ENCODE assay signal across 10 cellular contexts in genomic region chr17:63702616-63703015, GRCh38. TPM values are rescaled to one million over a fixed set of nuclear protein-coding genes. Genes with fewer than 3 reads are reported as not detected.
DNase-seq lines count a peak whose midpoint lies in the region; ATAC-seq, FAIRE-seq and TF ChIP-seq lines count a peak whose summit lies in the region.
"Had no signal": no experiment of that assay in that cellular context is flagged by ENCODE, and none has a peak within 500 bp of the region (broad histone marks: within the 10 kb centered on the region; RNA-seq: fewer than 3 reads in every experiment).

No MANE protein-coding gene starts in this region.

- H3K9me3 ChIP-seq in DND-41 (ENCODE audit: insufficient read depth, low read length, severe bottlenecking) (no peaks in the 10 kb centered on the region), KOPT-K1 (ENCODE audit: insufficient read depth, low read length, poor library complexity, severe bottlenecking) (no peaks in the 10 kb centered on the region), GM12878 (replicated peaks; ENCODE audit: control insufficient read depth, insufficient read depth, low read length) (no peaks in the 10 kb centered on the region), osteoblast (ENCODE audit: low read depth, low read length) (no peaks in the 10 kb centered on the region)

- H3K27me3 ChIP-seq in DND-41 (ENCODE audit: insufficient read depth, low read length, poor library complexity) (no peaks in the 10 kb centered on the region), GM12878 (replicated peaks in 1 of 2; ENCODE audit: control insufficient read depth in 2 of 2, insufficient read depth in 2 of 2, low read length in 1 of 2) (no peaks in the 10 kb centered on the region), osteoblast (ENCODE audit: insufficient read depth, low read length) (no peaks in the 10 kb centered on the region)

- H3K27ac ChIP-seq in DND-41 (ENCODE audit: low read length) (peak overlapping the region; percentile 36; the same call in 1 of the 2 replicates), KOPT-K1 (ENCODE audit: low read depth, low read length, poor library complexity, severe bottlenecking) (peak overlapping the region; percentile 69), GM12878 (ENCODE audit: control insufficient read depth, insufficient read depth) (peak overlapping the region; percentile 93), osteoblast (ENCODE audit: low read depth, low read length) (no peak overlapping the region)

- no peak for TF ChIP-seq POLR2A in GM12878 (IDR thresholded peaks at IDR 0.05; ENCODE audit: low read depth, low read length)

- H3K4me2 ChIP-seq in DND-41 (ENCODE audit: insufficient read depth, low read length) (no peak overlapping the region), GM12878 (ENCODE audit: control insufficient read depth, insufficient read depth) (peak overlapping the region; percentile 97), osteoblast (ENCODE audit: insufficient read depth, low read length) (no peak overlapping the region)

- 26% methylated on average over 6 of the region's 6 CpGs for whole genome bisulfite sequencing in GM12878 (ENCODE audit: insufficient coverage, insufficient replicate concordance, low lambda C conversion rate, missing lambda C conversion rate)

- in situ Hi-C loops in GM12878 (cut with MboI): no loop called here

- CTCF ChIA-PET in GM12878 (lab: Yijun Ruan, JAX): interaction anchor here (0.6 to 2.2 kb wide), 8 partner anchors 8 to 148 kb away, joined by 3 to 7 read pairs (median 3); no protein-coding TSS in a partner anchor

- SMC1A ChIA-PET in GM12878 (lab: Charles Lee; ENCODE audit: uncharacterized antibody, unreplicated experiment): interaction anchor here (0.9 to 2.1 kb wide), 6 partner anchors 25 to 83 kb away, joined by 3 to 5 read pairs (median 4); partner anchors contain the start of genes CCDC47 and STRADA

- H3K4me3 ChIP-seq in DND-41 (ENCODE audit: low read depth in 1 of 2, low read length in 2 of 2) (no peak overlapping the region), GM12878 (peak overlapping the region; percentile 91), osteoblast (ENCODE audit: insufficient read depth, low read length) (no peak overlapping the region)
- H3K4me3 ChIP-seq: K562 had no signal

- RAD21 ChIA-PET in GM12878 (lab: Charles Lee; ENCODE audit: unreplicated experiment): interaction anchor here (2.6 to 3.8 kb wide), 2 partner anchors 40 to 70 kb away, joined by 10 to 23 read pairs; partner anchors contain the start of genes CCDC47, DDX42 and STRADA

- intact Hi-C loops in GM12878 (cut with micrococcal nuclease; ENCODE audit: unreplicated experiment): no loop called here

- H3K79me2 ChIP-seq in DND-41 (ENCODE audit: insufficient read depth, low read length) (peaks cover 12% of the 10 kb centered on the region), GM12878 (ENCODE audit: control insufficient read depth, insufficient read depth, low read length) (peaks cover 53% of the 10 kb centered on the region), osteoblast (ENCODE audit: insufficient read depth, low read length) (no peaks in the 10 kb centered on the region)

- POLR2A ChIA-PET in GM12878 (lab: Charles Lee): interaction anchor here (0.5 to 4.2 kb wide), 6 partner anchors 14 to 144 kb away, joined by 3 to 42 read pairs (median 3); partner anchors contain the start of genes CCDC47, DDX42 and STRADA

- no peak for DNase-seq in DND-41
- DNase-seq in GM12878 (ENCODE audit: low read depth, low spot score): no peak
- peak; percentile 84 for DNase-seq in osteoblast (ENCODE audit: insufficient read length, low spot score, missing footprints)
- DNase-seq in kidney glomerular epithelial cell (lab: John Stamatoyannopoulos, UW): no peak
- DNase-seq in medulla oblongata (ENCODE audit: extremely low spot score): no peak
- DNase-seq: DMS79, NCI-H2171 had no signal

- no TSS peak for BruUV-seq in GM12878 (replicated peaks; lab: Mats Ljungman, UMichigan)

- no peak for TF ChIP-seq CTCF in DND-41 (IDR thresholded peaks at IDR 0.05; ENCODE audit: borderline replicate concordance, extremely low read depth, low read length, poor library complexity, severe bottlenecking)
- no peak for TF ChIP-seq CTCF in GM12878 (IDR thresholded peaks at IDR 0.05 in 2 of 3, conservative IDR thresholded peaks at IDR 0.05 in 1 of 3; ENCODE audit: control insufficient read depth in 2 of 3, extremely low read depth in 1 of 3, insufficient read depth in 1 of 3, low read depth in 3 of 3, low read length in 3 of 3)
- TF ChIP-seq CTCF in osteoblast (IDR thresholded peaks at IDR 0.05; ENCODE audit: extremely low read depth, low read depth, low read length): no peak

- no peak overlapping the region for H2AFZ ChIP-seq in DND-41 (ENCODE audit: low read depth, low read length)
- no peak overlapping the region for H2AFZ ChIP-seq in GM12878 (ENCODE audit: control insufficient read depth, low read depth, low read length)
- no peak overlapping the region for H2AFZ ChIP-seq in osteoblast (ENCODE audit: low read length)

- ATAC-seq in DND-41 (ENCODE audit: insufficient read depth, low read depth): no peak
- ATAC-seq in GM12878: no peak
- ATAC-seq in GM18520 (IDR thresholded peaks at IDR 0.05; ENCODE audit: unreplicated experiment): no peak
- ATAC-seq: K562 had no signal

- TF ChIP-seq RAD21 in GM12878 (IDR thresholded peaks at IDR 0.05; ENCODE audit: insufficient read depth, low read depth, low read length): no peak

- H3K36me3 ChIP-seq in DND-41 (ENCODE audit: insufficient read depth, low read length): peaks cover 53% of the 10 kb centered on the region
- peaks cover 47% of the 10 kb centered on the region for H3K36me3 ChIP-seq in KOPT-K1 (ENCODE audit: insufficient read depth, low read length)
- H3K36me3 ChIP-seq in GM12878 (ENCODE audit: control insufficient read depth in 2 of 2, insufficient read depth in 2 of 2, low read length in 1 of 2): peaks cover 0 to 10% of the 10 kb centered on the region in 2 experiments; a peak in 3 of 4 replicates
- H3K36me3 ChIP-seq in osteoblast (ENCODE audit: insufficient read depth, low read length): peaks cover 15% of the 10 kb centered on the region

- H4K20me1 ChIP-seq in DND-41 (ENCODE audit: insufficient read depth, low read length): peaks cover 30% of the 10 kb centered on the region
- H4K20me1 ChIP-seq in GM12878 (ENCODE audit: control insufficient read depth, insufficient read depth): no peaks in the 10 kb centered on the region
- peaks cover 4% of the 10 kb centered on the region for H4K20me1 ChIP-seq in osteoblast (ENCODE audit: insufficient read depth, low read length)

- H3K9ac ChIP-seq in DND-41 (ENCODE audit: low read depth, low read length): no peak overlapping the region
- peak overlapping the region; percentile 86 for H3K9ac ChIP-seq in GM12878 (ENCODE audit: control insufficient read depth, insufficient read depth, low read length)

- H3K4me1 ChIP-seq in DND-41 (ENCODE audit: insufficient read depth, low read length) (peaks cover 33% of the 10 kb centered on the region), GM12878 (ENCODE audit: control insufficient read depth, insufficient read depth, low read length) (peaks cover 17% of the 10 kb centered on the region), osteoblast (ENCODE audit: insufficient read depth, low read length) (peaks cover 8% of the 10 kb centered on the region)

- TF ChIP-seq EP300 in GM12878 (IDR thresholded peaks at IDR 0.05; ENCODE audit: borderline replicate concordance in 1 of 2, control insufficient read depth in 1 of 2, low read depth in 2 of 2, low read length in 2 of 2): no peak

- FAIRE-seq in GM12878 (lab: Jason Lieb, UNC): no peak
- FAIRE-seq: K562 had no signal

TF ChIP-seq in GM12878, 131 proteins besides CTCF, POLR2A, EP300 and RAD21:
- TF ChIP-seq BRCA1 (IDR thresholded peaks at IDR 0.05; ENCODE audit: low read depth, low read length): no peak
- no peak for TF ChIP-seq YY1 (IDR thresholded peaks at IDR 0.05; ENCODE audit: low read depth, low read length)
- no peak for TF ChIP-seq NFYA (IDR thresholded peaks at IDR 0.05; ENCODE audit: borderline replicate concordance, low read depth, low read length)
- TF ChIP-seq KAT2A (conservative IDR thresholded peaks at IDR 0.05; ENCODE audit: control insufficient read depth, low read depth, low read length): no peak

RNA-seq across cellular contexts. Expression of gene LIMD2, which starts 2.7 kb away (rescaled TPM):
- 116 and 138 TPM in 2 replicates for total RNA-seq in GM12878 (2013; cell fraction: nucleolus; rRNA removed)
- total RNA-seq in GM12878 (2014; rRNA removed): 247 and 261 TPM in 2 replicates
- total RNA-seq in GM12878 (2014; rRNA removed; fragmentation: Illumina TruSeq; extraction: Trizol): 75.5 and 81.3 TPM in 2 replicates
- 251 and 259 TPM in 2 replicates for total RNA-seq in GM12878 (2021)
- 48.8 TPM for polyA plus RNA-seq in GM12878 (2011; ENCODE audit: low read depth)
- 40.7 and 103 TPM in 2 replicates for polyA plus RNA-seq in GM12878 (2011; rRNA removed)
- 157 and 273 TPM in 2 replicates for polyA plus RNA-seq in GM12878 (2011; cell fraction: cytosol; rRNA removed)
- polyA plus RNA-seq in GM12878 (2011; cell fraction: nucleus; rRNA removed): 564 and 586 TPM in 2 replicates
- polyA plus RNA-seq in GM12878 (2012): 167 and 191 TPM in 2 replicates
- polyA plus RNA-seq in GM12878 (2014; fragmentation: Illumina TruSeq; extraction: Trizol): 5.9 and 58.2 TPM in 2 replicates
- polyA plus RNA-seq in GM12878 (2014; fragmentation: Nextera tagmentation; extraction: Ambion mirVana): 1 to 10 TPM; 1.1 to 5.0 TPM
- polyA plus RNA-seq in GM12878 (2014; rRNA removed): 290 and 364 TPM in 2 replicates
- 100 to 1,000 TPM; 307 to 339 TPM for polyA plus RNA-seq in GM12878 (2016; fragmentation: Nextera tagmentation; extraction: Ambion mirVana)
- polyA minus RNA-seq in GM12878 (2011; rRNA and poly(A)+ RNA removed): 24.1 and 63.2 TPM in 2 replicates
- 44.1 and 64.9 TPM in 2 replicates for polyA minus RNA-seq in GM12878 (2011; cell fraction: cytosol; rRNA and poly(A)+ RNA removed)
- 154 and 220 TPM in 2 replicates for polyA minus RNA-seq in GM12878 (2011; cell fraction: nucleus; rRNA and poly(A)+ RNA removed)
- 4.3 and 5.9 TPM in 2 replicates for total RNA-seq in osteoblast

RNA-seq across cellular contexts. Expression of gene STRADA, which starts 39.0 kb away (rescaled TPM):
- total RNA-seq in GM12878 (2013; cell fraction: nucleolus; rRNA removed): 194 and 198 TPM in 2 replicates
- total RNA-seq in GM12878 (2014; rRNA removed) (28.6 and 33.2 TPM in 2 replicates), GM12878 (2014; rRNA removed; fragmentation: Illumina TruSeq; extraction: Trizol) (30.8 and 32.8 TPM in 2 replicates), GM12878 (2021) (40.0 and 45.3 TPM in 2 replicates), osteoblast (29.7 and 35.4 TPM in 2 replicates)
- polyA plus RNA-seq in GM12878 (2011; ENCODE audit: low read depth): 35.0 TPM
- polyA plus RNA-seq in GM12878 (2011; rRNA removed) (43.0 and 50.5 TPM in 2 replicates), GM12878 (2014; fragmentation: Illumina TruSeq; extraction: Trizol) (49.5 and 51.2 TPM in 2 replicates), GM12878 (2014; fragmentation: Nextera tagmentation; extraction: Ambion mirVana) (10 to 100 TPM; 13.3 to 15.6 TPM), GM12878 (2014; rRNA removed) (39.7 and 42.7 TPM in 2 replicates), GM12878 (2016; fragmentation: Nextera tagmentation; extraction: Ambion mirVana) (10 to 100 TPM; 50.0 to 54.1 TPM)
- 39.3 and 41.7 TPM in 2 replicates for polyA plus RNA-seq in GM12878 (2011; cell fraction: cytosol; rRNA removed)
- 88.9 and 97.6 TPM in 2 replicates for polyA plus RNA-seq in GM12878 (2011; cell fraction: nucleus; rRNA removed)
- polyA plus RNA-seq in GM12878 (2012): 38.9 and 44.0 TPM in 2 replicates
- 38.4 and 42.4 TPM in 2 replicates for polyA minus RNA-seq in GM12878 (2011; rRNA and poly(A)+ RNA removed)
- polyA minus RNA-seq in GM12878 (2011; cell fraction: cytosol; rRNA and poly(A)+ RNA removed): 9.0 and 20.6 TPM in 2 replicates
- polyA minus RNA-seq in GM12878 (2011; cell fraction: nucleus; rRNA and poly(A)+ RNA removed): 27.2 and 43.3 TPM in 2 replicates

Comparison
In these comparisons a context has a peak if more than half of its experiments do, and no peak if none do; other contexts are left out.
1. RNA of gene LIMD2, which starts 2.7 kb away (total RNA-seq): 75.5 to 261 TPM in GM12878; 4.3 to 5.9 TPM in osteoblast; every median in the first group is over 10 times any median in the second.